In the genomic region with DNA sequence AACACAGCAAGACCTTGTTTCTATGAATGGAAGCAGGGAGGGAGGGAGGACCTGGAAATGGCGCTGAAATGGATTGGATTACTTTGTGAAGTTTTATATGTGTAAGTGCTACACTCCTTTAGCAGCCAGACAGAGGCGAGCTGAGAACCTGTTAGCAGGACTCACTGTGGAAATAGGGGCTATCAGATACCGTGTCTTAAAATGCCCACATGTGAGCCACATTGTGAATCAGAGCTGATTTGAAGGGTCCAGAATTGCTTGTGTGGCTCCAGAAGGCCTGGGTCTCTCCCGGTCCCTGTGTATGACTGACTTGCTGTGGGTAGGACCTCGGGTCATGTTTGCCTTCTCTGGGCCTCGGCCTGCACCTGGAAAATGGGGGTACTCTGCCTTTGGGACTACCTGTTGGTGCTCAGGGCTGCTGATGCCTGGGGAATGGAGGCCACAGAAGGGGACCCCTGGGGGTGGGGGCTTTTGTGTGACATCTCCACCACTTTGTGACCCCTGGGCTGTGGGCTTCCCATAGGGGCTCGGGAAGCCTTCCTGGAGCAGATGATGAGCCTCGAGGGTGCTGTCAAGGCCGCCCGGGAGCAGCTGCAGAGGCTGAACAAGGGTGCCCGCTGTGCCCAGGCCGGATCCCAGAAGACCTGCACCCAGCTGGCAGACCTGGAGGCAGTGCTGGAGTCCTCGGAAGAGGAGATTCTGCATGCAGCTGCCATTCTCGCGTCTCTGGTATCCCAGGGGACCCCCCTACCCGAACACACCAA, we compare ENCODE assay signal across 33 cellular contexts.
"Had no signal": no experiment of that assay in that cellular context is flagged by ENCODE, and none has a peak within 500 bp of the region (broad histone marks: within the 10 kb centered on the region; RNA-seq: fewer than 3 reads in every experiment).

No MANE protein-coding gene starts in this region.

- DNase-seq: activated effector memory CD4-positive, alpha-beta T cell treated with anti-CD3 and anti-CD28 coated beads, Interleukin-2, amount 50 U/mL, for 16 hours; activated effector memory CD4-positive, alpha-beta T cell treated with Interleukin-2 at 50 U/mL for 16 hours; activated gamma-delta T cell; activated gamma-delta T cell treated with Interleukin-2 at 50 U/mL for 16 hours; activated naive CD4-positive, alpha-beta T cell; activated naive CD4-positive, alpha-beta T cell treated with anti-CD3 and anti-CD28 coated beads for 36 hours; activated naive CD4-positive, alpha-beta T cell treated with anti-CD3 and anti-CD28 coated beads, Interleukin-2, amount 10 ng/mL, durations not matched to agents 7 days and 5 days; activated naive CD4-positive, alpha-beta T cell treated with anti-CD3 and anti-CD28 coated beads, Interleukin-2, amount 50 U/mL, for 16 hours; activated naive CD4-positive, alpha-beta T cell treated with Interleukin-2 at 50 U/mL for 16 hours; activated naive CD8-positive, alpha-beta T cell treated with anti-CD3 and anti-CD28 coated beads for 36 hours; activated naive CD8-positive, alpha-beta T cell treated with anti-CD3 and anti-CD28 coated beads, Interleukin-2, amount 10 ng/mL, durations not matched to agents 7 days and 5 days; activated naive CD8-positive, alpha-beta T cell treated with anti-CD3 and anti-CD28 coated beads, Interleukin-2, amount 50 U/mL, for 24 hours; activated T-cell treated with anti-CD3 and anti-CD28 coated beads for 4 hours; activated T-cell treated with anti-CD3 and anti-CD28 coated beads, Interleukin-2, amount 50 U/mL, for 1 hour; activated T-cell treated with anti-CD3 and anti-CD28 coated beads, Interleukin-2, amount 50 U/mL, for 24 hours; activated T-cell treated with anti-CD3 and anti-CD28 coated beads, Interleukin-2, amount 50 U/mL, for 4 hours; activated T-cell treated with anti-CD3 and anti-CD28 coated beads, Interleukin-2, amount 50 U/mL, for 48 hours; activated T-cell treated with anti-CD3 and anti-CD28 coated beads, Interleukin-2, amount 50 U/mL, for 72 hours; adrenal gland; amniotic stem cell; amygdala; anterior cingulate cortex; aorta; body of pancreas; brain microvascular endothelial cell; caudate nucleus; central memory CD4-positive, alpha-beta T cell; cerebellar nuclear complex had no signal

- H3K27me3 ChIP-seq: adrenal gland, ascending aorta, body of pancreas, breast epithelium, cardiac muscle cell had no signal

- H3K9me3 ChIP-seq: adrenal gland, ascending aorta, body of pancreas, breast epithelium had no signal

- H3K36me3 ChIP-seq: adrenal gland, ascending aorta, brain microvascular endothelial cell, breast epithelium, cardiac muscle cell had no signal

- FAIRE-seq: astrocyte, bronchial epithelial cell had no signal

- H3K27ac ChIP-seq: adrenal gland, ascending aorta, body of pancreas, brain microvascular endothelial cell, breast epithelium, cardiac muscle cell had no signal

- H3K4me3 ChIP-seq: adrenal gland, ascending aorta, body of pancreas, breast epithelium, cardiac muscle cell had no signal

- H3K4me1 ChIP-seq: adrenal gland, ascending aorta, body of pancreas, breast epithelium had no signal
